10 cellular contexts compared by ENCODE assay signal in the genomic region with DNA sequence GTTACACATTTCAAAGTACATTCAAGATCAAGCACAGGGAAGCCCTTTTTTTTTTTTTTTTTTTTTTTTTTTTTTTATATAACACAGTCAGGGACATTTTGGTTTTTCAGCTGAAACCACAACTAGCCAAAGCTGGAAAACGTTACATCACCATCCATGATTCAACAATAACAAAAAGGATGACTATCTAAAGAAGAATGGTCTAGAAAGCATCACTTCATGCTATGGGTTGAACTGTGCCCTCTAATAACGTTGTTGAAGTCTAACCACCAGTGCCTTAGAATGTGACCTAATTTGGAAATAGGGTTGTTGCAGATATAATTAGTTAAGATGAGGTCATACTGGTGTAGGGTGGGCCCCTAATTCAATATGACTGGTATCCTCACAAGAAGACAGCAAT.
A peak's percentile ranks its signal among the peaks of the same experiment; 100 is the strongest.
DNase-seq lines count a peak whose midpoint lies in the region; ATAC-seq and TF ChIP-seq lines count a peak whose summit lies in the region.
"Had no signal": no experiment of that assay in that cellular context is flagged by ENCODE, and none has a peak within 500 bp of the region (broad histone marks: within the 10 kb centered on the region; RNA-seq: fewer than 3 reads in every experiment).

No MANE protein-coding gene starts in this region.

- in situ Hi-C loops in KBM-7 (cut with MboI; ENCODE audit: low pct_unique_long_range_greater_than_20kb, low sequenced_read_pairs): no loop called here

- DNase-seq in AG04449 (ENCODE audit: low read depth, low spot score) (peak; percentile 99), HCEC 1CT (peak; percentile 100), glomerular visceral epithelial cell (ENCODE audit: extremely low spot score) (peak; percentile 94), KBM-7 (no peak)
- no peak for DNase-seq in activated naive CD8-positive, alpha-beta T cell treated with anti-CD3 and anti-CD28 coated beads, Interleukin-2, amount 50 U/mL, for 24 hours
- DNase-seq: adrenal gland had no signal

- peaks cover 16% of the 10 kb centered on the region for H3K4me1 Mint-ChIP-seq in activated naive CD8-positive, alpha-beta T cell treated with anti-CD3 and anti-CD28 coated beads, Interleukin-2, amount 50 U/mL, for 24 hours
- H3K4me1 Mint-ChIP-seq: WTC11 had no signal

- TF ChIP-seq CTCF in AG04449 (IDR thresholded peaks at IDR 0.05; ENCODE audit: insufficient read depth, low read length, missing control alignments): no peak

- ATAC-seq in activated naive CD8-positive, alpha-beta T cell treated with anti-CD3 and anti-CD28 coated beads, Interleukin-2, amount 50 U/mL, for 24 hours: peak; percentile 97
- no peak for ATAC-seq in HG03039 (IDR thresholded peaks at IDR 0.05; ENCODE audit: unreplicated experiment)
- no peak for ATAC-seq in HG02759 (IDR thresholded peaks at IDR 0.05; ENCODE audit: unreplicated experiment)
- no peak for ATAC-seq in HG03095 (IDR thresholded peaks at IDR 0.05; ENCODE audit: unreplicated experiment)
- ATAC-seq: WTC11 had no signal

- POLR2A ChIA-PET in AG04449 (lab: Yijun Ruan, JAX): interaction anchor here (0.7 kb wide), 1 partner anchor 26 kb away, joined by 3 read pairs; no protein-coding TSS in a partner anchor

- H3K27me3 Mint-ChIP-seq in activated naive CD8-positive, alpha-beta T cell treated with anti-CD3 and anti-CD28 coated beads, Interleukin-2, amount 50 U/mL, for 24 hours: no peaks in the 10 kb centered on the region

- no peak overlapping the region for H3K4me3 Mint-ChIP-seq in activated naive CD8-positive, alpha-beta T cell treated with anti-CD3 and anti-CD28 coated beads, Interleukin-2, amount 50 U/mL, for 24 hours
- H3K4me3 Mint-ChIP-seq: WTC11 had no signal

- CTCF ChIA-PET in AG04449 (lab: Yijun Ruan, JAX): no interaction called here

- peak overlapping the region; percentile 59 for H3K27ac Mint-ChIP-seq in activated naive CD8-positive, alpha-beta T cell treated with anti-CD3 and anti-CD28 coated beads, Interleukin-2, amount 50 U/mL, for 24 hours
- H3K27ac Mint-ChIP-seq: WTC11 had no signal

- H3K36me3 Mint-ChIP-seq in activated naive CD8-positive, alpha-beta T cell treated with anti-CD3 and anti-CD28 coated beads, Interleukin-2, amount 50 U/mL, for 24 hours (ENCODE audit: low read depth): peaks cover 27% of the 10 kb centered on the region

- no peak overlapping the region for H3K4me3 ChIP-seq in AG04449 (ENCODE audit: low read depth, low read length)
- H3K4me3 ChIP-seq: adrenal gland had no signal

- H3K9me3 Mint-ChIP-seq in activated naive CD8-positive, alpha-beta T cell treated with anti-CD3 and anti-CD28 coated beads, Interleukin-2, amount 50 U/mL, for 24 hours: peaks cover 8% of the 10 kb centered on the region

Comparison
In these comparisons a context has a peak if more than half of its experiments do, and no peak if none do; other contexts are left out.
1. DNase-seq: peak in AG04449 (single experiment), HCEC 1CT (single experiment) and glomerular visceral epithelial cell (single experiment); none in activated naive CD8-positive, alpha-beta T cell treated with anti-CD3 and anti-CD28 coated beads, Interleukin-2, amount 50 U/mL, for 24 hours (single experiment) and KBM-7 (single experiment).